8 cellular contexts compared by ENCODE assay signal in genomic region chr20:41617931-41618806, GRCh38. TPM values are rescaled to one million over a fixed set of nuclear protein-coding genes. Genes with fewer than 3 reads are reported as not detected.
DNase-seq lines count a peak whose midpoint lies in the region; ATAC-seq and TF ChIP-seq lines count a peak whose summit lies in the region.

TSS of gene CHD6 (minus strand) at chr20:41618377. CDS start at chr20:41551337, 67,040 bp downstream.

- POLR2A ChIA-PET in PC-9 (lab: Charles Lee; ENCODE audit: unreplicated experiment) = interaction anchor here (0.6 to 0.8 kb wide), 7 partner anchors 15 to 1835 kb away, joined by 3 to 13 read pairs (median 7); no protein-coding TSS in a partner anchor

- H3K36me3 ChIP-seq in PC-9 (ENCODE audit: low read depth) (no peaks in the 10 kb centered on the region), muscle layer of colon (ENCODE audit: insufficient read depth, low read length) (no peaks in the 10 kb centered on the region)

- intact Hi-C loops in PC-9 (cut with micrococcal nuclease; ENCODE audit: unreplicated experiment) = loop anchor here (1.0 to 2.0 kb wide), 4 partner anchors 25 to 75 kb away; no protein-coding TSS in a partner anchor

- peak within 1 kb of the TSS; percentile 74 for H3K9ac ChIP-seq in muscle layer of colon (ENCODE audit: low read length)

- no peaks in the 10 kb centered on the region; the same call in 1 of the 2 replicates for H3K27me3 ChIP-seq in PC-9 (ENCODE audit: insufficient read depth, low read depth)
- no peaks in the 10 kb centered on the region for H3K27me3 ChIP-seq in muscle layer of colon (ENCODE audit: control insufficient read depth in 1 of 2, insufficient read depth in 2 of 2, low read length in 2 of 2)

- peak within 1 kb of the TSS; percentile 51; the same call in 1 of the 2 replicates for H3K27ac ChIP-seq in PC-9
- H3K27ac ChIP-seq in muscle layer of colon (ENCODE audit: low read depth, low read length) = peak within 1 kb of the TSS; percentile 64

- peak; percentile 91 for DNase-seq in DMS114 treated with DMSO at 0.1 percent for 48 hours (lab: John Stamatoyannopoulos, UW; ENCODE audit: unreplicated experiment)
- DNase-seq in Jurkat, Clone E6-1 (ENCODE audit: low read depth, low spot score) = peak; percentile 99
- DNase-seq in PC-9 = peak; percentile 99 to 100
- DNase-seq in activated T-cell treated with anti-CD3 and anti-CD28 coated beads, Interleukin-2, amount 50 U/mL, for 1 hour = peak; percentile 99
- DNase-seq in stimulated activated CD8-positive, alpha-beta memory T cell treated with anti-CD3 and anti-CD28 coated beads, Interleukin-7, amount 100 ng/mL, for 24 hours (ENCODE audit: low read depth) = peak; percentile 98

- no peaks in the 10 kb centered on the region for H3K9me2 ChIP-seq in PC-9 (ENCODE audit: insufficient read depth)

- CTCF ChIA-PET in PC-9 (lab: Charles Lee) = interaction anchor here (0.6 to 1.0 kb wide), 4 partner anchors 25 to 627 kb away, joined by 3 to 10 read pairs (median 5); partner anchors contain the start of gene LPIN3

- peaks cover 36% of the 10 kb centered on the region for H4K20me1 ChIP-seq in PC-9 (ENCODE audit: insufficient read depth)

- peaks cover 44% of the 10 kb centered on the region for H3K79me2 ChIP-seq in PC-9 (ENCODE audit: low read depth)

- H3K4me1 ChIP-seq in PC-9 (replicated peaks; ENCODE audit: insufficient read depth) (peaks cover 19% of the 10 kb centered on the region), muscle layer of colon (ENCODE audit: insufficient read depth, low read length) (peaks cover 35% of the 10 kb centered on the region)

- no peaks in the 10 kb centered on the region for H3F3A ChIP-seq in PC-9 (ENCODE audit: insufficient read depth, low read depth)

- no peak for TF ChIP-seq CTCF in PC-9 (conservative IDR thresholded peaks at IDR 0.05)

- peak within 1 kb of the TSS; percentile 88 for H2AFZ ChIP-seq in PC-9

- H3K4me2 ChIP-seq in PC-9 = peak within 1 kb of the TSS; percentile 85

- no TSS peak for BruUV-seq in PC-9 (replicated peaks; lab: Mats Ljungman, UMichigan)

- H3K9me3 ChIP-seq in PC-9 (ENCODE audit: insufficient read depth, low read depth) (no peaks in the 10 kb centered on the region), muscle layer of colon (ENCODE audit: low read length) (no peaks in the 10 kb centered on the region)

- peak; percentile 99 for ATAC-seq in GM21619 (IDR thresholded peaks at IDR 0.05; ENCODE audit: unreplicated experiment)
- ATAC-seq in esophagus mucosa = peak; percentile 99

- peak within 1 kb of the TSS; percentile 76 for H3K4me3 ChIP-seq in Jurkat, Clone E6-1 (ENCODE audit: low read length)
- peak within 1 kb of the TSS; percentile 94 for H3K4me3 ChIP-seq in PC-9
- H3K4me3 ChIP-seq in muscle layer of colon (ENCODE audit: low read depth in 1 of 2, low read length in 2 of 2) = peak within 1 kb of the TSS; percentile 87 to 91

RNA-seq across cellular contexts. Expression of gene CHD6, which starts in this region (rescaled TPM):
- polyA plus RNA-seq in Jurkat, Clone E6-1 (2012; ENCODE audit: insufficient read depth, insufficient read length) = 16.0 TPM
- total RNA-seq in PC-9 (2021) (48.6 and 51.1 TPM in 2 replicates), esophagus mucosa (16.6 TPM)

Comparison
In these comparisons a context has a peak if more than half of its experiments do, and no peak if none do; other contexts are left out.
1. Peak in every context shown above with its lines: DNase-seq, ATAC-seq, H3K4me3 ChIP-seq and H3K27ac ChIP-seq.